ENCODE assay signal across 27 cellular contexts in genomic region chr4:139222215-139222614, GRCh38. TPM values are rescaled to one million over a fixed set of nuclear protein-coding genes. Genes with fewer than 3 reads are reported as not detected.
"Had no signal": no experiment of that assay in that cellular context is flagged by ENCODE, and none has a peak within 500 bp of the region (broad histone marks: within the 10 kb centered on the region; RNA-seq: fewer than 3 reads in every experiment).

No MANE protein-coding gene starts in this region.

- H3K9me3 ChIP-seq: colonic mucosa, esophagus squamous epithelium, gastrocnemius medialis, left lung, lower lobe of right lung had no signal

- FAIRE-seq: endometrium, islet of Langerhans, keratinocyte had no signal

- H3K4me1 ChIP-seq: colonic mucosa, gastrocnemius medialis, left lung, lower lobe of right lung had no signal

- H3K9me3 Mint-ChIP-seq: dendritic cell treated with granulocyte-macrophage colony-stimulating factor and Interleukin-4, amounts not matched to agents 40 ng/mL and 50 ng/mL, for 4 days; effector memory CD8-positive, alpha-beta T cell; endodermal cell had no signal

- H3K27me3 Mint-ChIP-seq: dendritic cell treated with granulocyte-macrophage colony-stimulating factor and Interleukin-4, amounts not matched to agents 40 ng/mL and 50 ng/mL, for 4 days; effector memory CD8-positive, alpha-beta T cell had no signal

- DNase-seq: colonic mucosa; cortex of kidney; effector CD8-positive, alpha-beta T cell; effector memory CD8-positive, alpha-beta T cell; endodermal cell; erythroblast; esophagus squamous epithelium; foreskin fibroblast; foreskin melanocyte; gastrocnemius medialis; glutamatergic neuron; head of caudate nucleus; heart right ventricle; hippocampal formation; left cardiac atrium; left lung; left ventricle myocardium superior; lower lobe of right lung; mesenchymal stem cell; midbrain had no signal

- H3K27ac ChIP-seq: colonic mucosa, epithelial cell of prostate, esophagus squamous epithelium, gastrocnemius medialis, heart right ventricle, left lung, lower lobe of right lung had no signal

- H3K4me3 Mint-ChIP-seq: dendritic cell treated with granulocyte-macrophage colony-stimulating factor and Interleukin-4, amounts not matched to agents 40 ng/mL and 50 ng/mL, for 4 days; effector memory CD8-positive, alpha-beta T cell; endodermal cell had no signal

- H3K27me3 ChIP-seq: colonic mucosa, esophagus squamous epithelium, gastrocnemius medialis, heart right ventricle, left lung had no signal

- H3K36me3 ChIP-seq: colonic mucosa, esophagus squamous epithelium, gastrocnemius medialis, heart right ventricle, left lung, lower lobe of right lung had no signal

- H3K4me3 ChIP-seq: colonic mucosa, esophagus squamous epithelium, gastrocnemius medialis, heart right ventricle, left lung, lower lobe of right lung had no signal

- ATAC-seq: effector memory CD8-positive, alpha-beta T cell; esophagus mucosa; left cardiac atrium; left lung; lower lobe of right lung had no signal

- H3K27ac Mint-ChIP-seq: dendritic cell treated with granulocyte-macrophage colony-stimulating factor and Interleukin-4, amounts not matched to agents 40 ng/mL and 50 ng/mL, for 4 days; effector memory CD8-positive, alpha-beta T cell; endodermal cell had no signal

RNA-seq across cellular contexts. Expression of gene MGARP, which starts 57.8 kb away (rescaled TPM):
- total RNA-seq: lower lobe of right lung, mononuclear cell had no signal
